In the genomic region with DNA sequence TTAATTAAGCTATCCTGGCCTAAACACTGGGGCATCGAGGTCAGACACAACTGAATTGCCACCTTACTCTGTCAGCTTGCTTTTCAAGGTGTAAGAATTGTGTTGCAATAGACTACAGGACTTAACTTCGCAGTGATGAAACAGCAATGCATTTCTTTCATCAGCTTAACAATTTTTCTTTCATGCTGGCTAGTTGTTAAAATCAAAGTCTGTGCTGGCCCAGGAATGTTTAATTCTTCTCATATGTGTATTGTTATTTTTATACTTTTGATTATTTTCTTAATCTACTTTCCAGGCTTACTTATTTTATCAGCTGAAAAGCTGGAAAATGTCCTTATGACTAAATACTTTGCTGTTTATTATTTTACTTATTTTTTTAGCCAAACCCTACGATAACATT, we compare ENCODE assay signal across 20 cellular contexts.
"Had no signal": no experiment of that assay in that cellular context is flagged by ENCODE, and none has a peak within 500 bp of the region (broad histone marks: within the 10 kb centered on the region; RNA-seq: fewer than 3 reads in every experiment).

No MANE protein-coding gene starts in this region.

- H3K79me2 ChIP-seq: hepatocyte, parathyroid adenoma had no signal

- H3K4me1 Mint-ChIP-seq: naive B cell; nephron; stimulated activated naive B cell treated with anti-CD40 and anti-IgM and Interleukin-4, amounts not matched to agents 10 μg/mL and 1 μg/mL and 100 μg/mL, for 72 hours had no signal

- H3K4me1 ChIP-seq: gastroesophageal sphincter, left ventricle myocardium inferior, parathyroid adenoma, prostate gland, sigmoid colon had no signal

- H3K4me3 Mint-ChIP-seq: dendritic cell treated with granulocyte-macrophage colony-stimulating factor and Interleukin-4, amounts not matched to agents 40 ng/mL and 50 ng/mL, for 4 days; naive B cell; nephron; stimulated activated naive B cell treated with anti-CD40 and anti-IgM and Interleukin-4, amounts not matched to agents 10 μg/mL and 1 μg/mL and 100 μg/mL, for 72 hours; type B pancreatic cell had no signal

- H3K27me3 ChIP-seq: gastroesophageal sphincter, hepatocyte, sigmoid colon, thyroid gland had no signal

- DNase-seq: head of caudate nucleus; kidney; left cardiac atrium; left ventricle myocardium inferior; mesendoderm; naive B cell; sigmoid colon; stimulated activated CD4-positive, alpha-beta T cell treated with anti-CD3 and anti-CD28 coated beads, Interleukin-2, amount 100 ng/mL, for 24 hours; stimulated activated CD4-positive, alpha-beta T cell treated with anti-CD3 and anti-CD28 coated beads, Interleukin-4, amount 100 ng/mL, for 4 hours; stimulated activated naive B cell treated with anti-CD40 and anti-IgM and Interleukin-4, amounts not matched to agents 10 μg/mL and 1 μg/mL and 100 μg/mL, for 72 hours had no signal

- H3K27me3 Mint-ChIP-seq: dendritic cell treated with granulocyte-macrophage colony-stimulating factor and Interleukin-4, amounts not matched to agents 40 ng/mL and 50 ng/mL, for 4 days; type B pancreatic cell had no signal

- H3K9me3 Mint-ChIP-seq: dendritic cell treated with granulocyte-macrophage colony-stimulating factor and Interleukin-4, amounts not matched to agents 40 ng/mL and 50 ng/mL, for 4 days; nephron had no signal

- ATAC-seq: gastroesophageal sphincter; left cardiac atrium; stimulated activated naive B cell treated with anti-CD40 and anti-IgM and Interleukin-4, amounts not matched to agents 10 μg/mL and 1 μg/mL and 100 μg/mL, for 72 hours had no signal

- H2AFZ ChIP-seq: hepatocyte, parathyroid adenoma had no signal

- H3K27ac Mint-ChIP-seq: dendritic cell treated with granulocyte-macrophage colony-stimulating factor and Interleukin-4, amounts not matched to agents 40 ng/mL and 50 ng/mL, for 4 days; naive B cell; nephron; stimulated activated naive B cell treated with anti-CD40 and anti-IgM and Interleukin-4, amounts not matched to agents 10 μg/mL and 1 μg/mL and 100 μg/mL, for 72 hours; type B pancreatic cell had no signal

- H3K36me3 Mint-ChIP-seq: naive B cell; stimulated activated naive B cell treated with anti-CD40 and anti-IgM and Interleukin-4, amounts not matched to agents 10 μg/mL and 1 μg/mL and 100 μg/mL, for 72 hours; type B pancreatic cell had no signal

- H3K4me2 ChIP-seq: hepatocyte had no signal

- H3K36me3 ChIP-seq: gastroesophageal sphincter, left ventricle myocardium inferior, prostate gland, sigmoid colon, thyroid gland had no signal

- H3K4me3 ChIP-seq: gastroesophageal sphincter, hepatocyte, left ventricle myocardium inferior, lung, prostate gland, sigmoid colon, skin epidermis, thyroid gland had no signal

- H3K27ac ChIP-seq: gastroesophageal sphincter, hepatocyte, left ventricle myocardium inferior, parathyroid adenoma, prostate gland, sigmoid colon, skin epidermis, thyroid gland had no signal
